Comparison of ENCODE assay signal across 1 cellular context in the genomic region with DNA sequence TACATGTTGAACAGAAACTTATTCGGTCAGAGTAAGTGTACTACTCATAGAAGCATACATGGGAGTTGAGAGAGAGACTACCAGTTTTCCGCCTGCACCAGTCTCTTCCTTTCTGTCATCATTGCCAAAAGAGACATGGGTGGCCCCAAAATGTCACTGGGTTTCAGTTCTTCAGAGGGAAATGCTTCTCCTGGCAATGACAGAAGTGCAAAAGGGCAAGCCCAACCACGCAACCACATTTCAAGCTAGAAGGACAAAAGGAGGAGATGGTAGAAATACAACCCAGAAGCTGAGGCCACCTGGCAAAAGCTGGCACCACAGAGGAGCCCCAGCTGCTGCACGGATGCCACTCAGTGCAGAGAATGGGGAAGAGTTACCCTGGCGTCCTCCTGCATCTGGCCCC.
TF ChIP-seq lines count a peak whose summit lies in the region.

No MANE protein-coding gene starts in this region.

TF ChIP-seq in HepG2, 621 proteins besides CTCF, POLR2A, EP300 and RAD21 (continued from another document):
- TF ChIP-seq BCLAF1 (IDR thresholded peaks at IDR 0.05) (no peak), RBM22 (optimal IDR thresholded peaks at IDR 0.05; ENCODE audit: low read length) (no peak), ETV5 (CRISPR knock-in tag; IDR thresholded peaks at IDR 0.05; ENCODE audit: borderline replicate concordance) (no peak), ZBTB7B (CRISPR knock-in tag; IDR thresholded peaks at IDR 0.05) (no peak), ZNF460 (CRISPR knock-in tag; IDR thresholded peaks at IDR 0.05; ENCODE audit: borderline replicate concordance) (no peak), KDM5B (CRISPR knock-in tag; IDR thresholded peaks at IDR 0.05; ENCODE audit: borderline replicate concordance) (no peak), PHB2 (IDR thresholded peaks at IDR 0.05; ENCODE audit: partially characterized antibody) (no peak), BCL6 (CRISPR knock-in tag; IDR thresholded peaks at IDR 0.05) (no peak), ZNF530 (CRISPR knock-in tag; IDR thresholded peaks at IDR 0.05; ENCODE audit: low read depth) (no peak), GABPB1 (CRISPR knock-in tag; IDR thresholded peaks at IDR 0.05) (no peak), SATB2 (CRISPR knock-in tag; IDR thresholded peaks at IDR 0.05) (no peak), ESRRA (CRISPR knock-in tag; IDR thresholded peaks at IDR 0.05; ENCODE audit: low read depth) (no peak), POGZ (CRISPR knock-in tag; IDR thresholded peaks at IDR 0.05) (no peak), NFYB (CRISPR knock-in tag; IDR thresholded peaks at IDR 0.05) (no peak), SIN3B (IDR thresholded peaks at IDR 0.05; ENCODE audit: low read length) (no peak), ZNF3 (CRISPR knock-in tag; IDR thresholded peaks at IDR 0.05) (no peak)
- TF ChIP-seq, protein P1, sequence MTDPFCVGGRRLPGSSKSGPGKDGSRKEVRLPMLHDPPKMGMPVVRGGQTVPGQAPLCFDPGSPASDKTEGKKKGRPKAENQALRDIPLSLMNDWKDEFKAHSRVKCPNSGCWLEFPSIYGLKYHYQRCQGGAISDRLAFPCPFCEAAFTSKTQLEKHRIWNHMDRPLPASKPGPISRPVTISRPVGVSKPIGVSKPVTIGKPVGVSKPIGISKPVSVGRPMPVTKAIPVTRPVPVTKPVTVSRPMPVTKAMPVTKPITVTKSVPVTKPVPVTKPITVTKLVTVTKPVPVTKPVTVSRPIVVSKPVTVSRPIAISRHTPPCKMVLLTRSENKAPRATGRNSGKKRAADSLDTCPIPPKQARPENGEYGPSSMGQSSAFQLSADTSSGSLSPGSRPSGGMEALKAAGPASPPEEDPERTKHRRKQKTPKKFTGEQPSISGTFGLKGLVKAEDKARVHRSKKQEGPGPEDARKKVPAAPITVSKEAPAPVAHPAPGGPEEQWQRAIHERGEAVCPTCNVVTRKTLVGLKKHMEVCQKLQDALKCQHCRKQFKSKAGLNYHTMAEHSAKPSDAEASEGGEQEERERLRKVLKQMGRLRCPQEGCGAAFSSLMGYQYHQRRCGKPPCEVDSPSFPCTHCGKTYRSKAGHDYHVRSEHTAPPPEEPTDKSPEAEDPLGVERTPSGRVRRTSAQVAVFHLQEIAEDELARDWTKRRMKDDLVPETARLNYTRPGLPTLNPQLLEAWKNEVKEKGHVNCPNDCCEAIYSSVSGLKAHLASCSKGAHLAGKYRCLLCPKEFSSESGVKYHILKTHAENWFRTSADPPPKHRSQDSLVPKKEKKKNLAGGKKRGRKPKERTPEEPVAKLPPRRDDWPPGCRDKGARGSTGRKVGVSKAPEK (CRISPR knock-in tag; IDR thresholded peaks at IDR 0.05; ENCODE audit: borderline replicate concordance), result no peak
TF ChIP-seq in HepG2: peak in this region for 0.
